8 cellular contexts compared by ENCODE assay signal in genomic region chr16:12067714-12068401, GRCh38.
DNase-seq lines count a peak whose midpoint lies in the region; ATAC-seq and TF ChIP-seq lines count a peak whose summit lies in the region.

No MANE protein-coding gene starts in this region.

- TF ChIP-seq POLR2A in erythroblast (IDR thresholded peaks at IDR 0.05; ENCODE audit: low read length) (no peak), tibial nerve (IDR thresholded peaks at IDR 0.05) (no peak)

- 47 to 52% methylated on average over 9 of the region's 9 CpGs for WGBS in tibial nerve, 2 donors

- H3K27me3 ChIP-seq in tibial nerve: no peaks in the 10 kb centered on the region

- no peaks in the 10 kb centered on the region for H3K27me3 Mint-ChIP-seq in activated CD8-positive, alpha-beta T cell treated with anti-CD3 and anti-CD28 coated beads for 36 hours

- no peak overlapping the region for H3K4me3 Mint-ChIP-seq in activated CD8-positive, alpha-beta T cell treated with anti-CD3 and anti-CD28 coated beads for 36 hours

- peak; percentile 47 for DNase-seq in CMK (ENCODE audit: low read depth)
- DNase-seq in NCI-H748 (lab: John Stamatoyannopoulos, UW; ENCODE audit: unreplicated experiment): peak; percentile 66
- DNase-seq in activated CD8-positive, alpha-beta T cell treated with anti-CD3 and anti-CD28 coated beads for 36 hours: peak; percentile 53
- peak; percentile 77 to 87 for DNase-seq in erythroblast (lab: John Stamatoyannopoulos, UW)
- peak; percentile 73 for DNase-seq in myocyte (ENCODE audit: low read depth)
- DNase-seq in tibial nerve (ENCODE audit: low spot score in 2 of 2): peak in 1 of 2 donors; percentile 61

- H3K36me3 ChIP-seq in tibial nerve: peaks cover 0 to 13% (median 0%) of the 10 kb centered on the region in 3 donors

- no peaks in the 10 kb centered on the region for H3K9me3 ChIP-seq in tibial nerve

- TF ChIP-seq EP300 in tibial nerve (IDR thresholded peaks at IDR 0.05): peak in 1 of 2 donors; percentile 26

- no peaks in the 10 kb centered on the region for H3K36me3 Mint-ChIP-seq in activated CD8-positive, alpha-beta T cell treated with anti-CD3 and anti-CD28 coated beads for 36 hours (ENCODE audit: low read depth)

- intact Hi-C loops in activated CD8-positive, alpha-beta T cell treated with anti-CD3 and anti-CD28 coated beads for 36 hours (cut with micrococcal nuclease): loop anchor here (5.0 kb wide), 1 partner anchor 121 kb away; no protein-coding TSS in a partner anchor

- H3K4me3 ChIP-seq in tibial nerve: no peak overlapping the region

- peak; percentile 96 for TF ChIP-seq CTCF in activated CD8-positive, alpha-beta T cell treated with anti-CD3 and anti-CD28 coated beads for 36 hours (IDR thresholded peaks at IDR 0.05)
- TF ChIP-seq CTCF in tibial nerve (IDR thresholded peaks at IDR 0.05): peak; percentile 84 to 96 (median 93)

- no peak overlapping the region for H3K27ac Mint-ChIP-seq in activated CD8-positive, alpha-beta T cell treated with anti-CD3 and anti-CD28 coated beads for 36 hours

- no peaks in the 10 kb centered on the region for H3K4me1 Mint-ChIP-seq in activated CD8-positive, alpha-beta T cell treated with anti-CD3 and anti-CD28 coated beads for 36 hours (ENCODE audit: low read depth)

- CTCF ChIA-PET in activated CD8-positive, alpha-beta T cell treated with anti-CD3 and anti-CD28 coated beads for 36 hours (lab: Charles Lee): interaction anchor here (0.6 to 3.2 kb wide), 56 partner anchors 8 to 1104 kb away, joined by 3 to 39 read pairs (median 4); partner anchors contain the start of genes GSPT1, RSL1D1, SNX29 and TNFRSF17

- no peak overlapping the region for H3K27ac ChIP-seq in tibial nerve

- peaks cover 2% of the 10 kb centered on the region for H3K9me3 Mint-ChIP-seq in activated CD8-positive, alpha-beta T cell treated with anti-CD3 and anti-CD28 coated beads for 36 hours

- POLR2A ChIA-PET in activated CD8-positive, alpha-beta T cell treated with anti-CD3 and anti-CD28 coated beads for 36 hours (lab: Charles Lee): interaction anchor here (1.0 to 2.2 kb wide), 3 partner anchors 12 to 23 kb away, joined by 3 to 12 read pairs (median 3); no protein-coding TSS in a partner anchor

- peaks cover 0 to 16% (median 2%) of the 10 kb centered on the region in 4 donors for H3K4me1 ChIP-seq in tibial nerve

- ATAC-seq in HG02642 (IDR thresholded peaks at IDR 0.05; ENCODE audit: poor library complexity, unreplicated experiment) (peak; percentile 54), GM19395 (IDR thresholded peaks at IDR 0.05; ENCODE audit: unreplicated experiment) (no peak)
- peak; percentile 87 for ATAC-seq in activated CD8-positive, alpha-beta T cell treated with anti-CD3 and anti-CD28 coated beads for 36 hours
